ENCODE assay signal across 8 cellular contexts in the genomic region with DNA sequence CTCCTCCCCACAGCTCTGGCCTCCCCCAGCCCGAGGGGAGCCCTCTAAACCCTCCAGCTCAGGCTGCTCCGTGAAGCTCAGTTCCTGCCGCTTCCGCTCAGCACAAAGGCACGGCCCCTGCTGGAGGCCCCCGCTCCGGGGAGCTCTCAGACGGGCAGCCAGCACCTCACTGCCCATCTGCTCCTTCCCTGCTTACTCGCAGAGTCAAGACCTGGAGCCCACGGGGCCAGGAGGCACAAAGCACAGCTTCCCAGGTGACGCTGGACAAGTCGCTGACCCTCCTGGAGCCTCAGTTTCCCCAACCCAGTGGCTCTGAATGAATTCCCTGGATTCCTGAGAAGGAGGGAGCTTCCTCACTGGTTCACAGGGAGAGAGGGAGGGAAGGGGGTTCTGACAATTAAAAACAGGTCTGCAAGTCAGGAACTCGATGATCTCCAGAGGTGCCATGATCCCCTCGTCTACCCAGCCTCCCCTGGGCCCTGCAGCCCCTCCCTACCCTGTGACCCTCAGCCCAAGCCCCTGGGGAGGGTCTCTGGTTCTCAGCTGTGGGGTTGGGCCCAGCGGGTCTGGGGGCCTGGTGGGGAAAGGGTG. TPM values are rescaled to one million over a fixed set of nuclear protein-coding genes. Genes with fewer than 3 reads are reported as not detected.
DNase-seq lines count a peak whose midpoint lies in the region; ATAC-seq and TF ChIP-seq lines count a peak whose summit lies in the region.

No MANE protein-coding gene starts in this region.

- H3K9ac ChIP-seq in BLaER1 treated with 17β-estradiol and CSF1 and Interleukin-3, amounts not matched to agents 10 nM and 100 nM = peak overlapping the region; percentile 67 to 85 (median 77)

- H3K27ac Mint-ChIP-seq in HFFc6 (peak overlapping the region; percentile 62), Caco-2 (ENCODE audit: unreplicated experiment) (no peak overlapping the region)

- no peak for TF ChIP-seq CTCF in HFFc6 (IDR thresholded peaks at IDR 0.05)
- peak; percentile 17 for TF ChIP-seq CTCF in left ventricle myocardium inferior (IDR thresholded peaks at IDR 0.05; ENCODE audit: borderline replicate concordance)
- no peak for TF ChIP-seq CTCF in Caco-2 (IDR thresholded peaks at IDR 0.05; ENCODE audit: insufficient read depth in 1 of 2, low read depth in 1 of 2, low read length in 1 of 2, severe bottlenecking in 1 of 2, unreplicated experiment in 1 of 2)

- POLR2A ChIA-PET in Caco-2 (lab: Charles Lee) = no interaction called here

- intact Hi-C loops in left ventricle myocardium inferior (cut with micrococcal nuclease) (no loop called here), Caco-2 (cut with micrococcal nuclease; ENCODE audit: unreplicated experiment) (no loop called here)

- no peaks in the 10 kb centered on the region for H3K9me3 ChIP-seq in BLaER1 treated with 17β-estradiol and CSF1 and Interleukin-3, amounts not matched to agents 10 nM and 100 nM (replicated peaks in 1 of 11)
- H3K9me3 ChIP-seq in left ventricle myocardium inferior (replicated peaks) (no peaks in the 10 kb centered on the region), Caco-2 (no peaks in the 10 kb centered on the region)

- H3K4me2 ChIP-seq in BLaER1 treated with 17β-estradiol and CSF1 and Interleukin-3, amounts not matched to agents 10 nM and 100 nM = peak overlapping the region; percentile 90 to 100 (median 98)

- no peaks in the 10 kb centered on the region for H3K9me3 Mint-ChIP-seq in HFFc6
- H3K9me3 Mint-ChIP-seq in Caco-2 (ENCODE audit: unreplicated experiment) = no peaks in the 10 kb centered on the region

- H3K36me3 Mint-ChIP-seq in HFFc6 (ENCODE audit: low read depth) = no peaks in the 10 kb centered on the region
- peaks cover 11% of the 10 kb centered on the region for H3K36me3 Mint-ChIP-seq in Caco-2 (ENCODE audit: insufficient read depth, unreplicated experiment)

- no peak for ATAC-seq in GM19463 (IDR thresholded peaks at IDR 0.05; ENCODE audit: unreplicated experiment)

- H3K4me1 Mint-ChIP-seq in HFFc6 (ENCODE audit: low read depth) (peaks cover 25% of the 10 kb centered on the region), Caco-2 (ENCODE audit: low read depth, unreplicated experiment) (peaks cover 14% of the 10 kb centered on the region)

- H3K4me3 ChIP-seq in BLaER1 treated with 17β-estradiol and CSF1 and Interleukin-3, amounts not matched to agents 10 nM and 100 nM = peak overlapping the region; percentile 35 to 65 (median 52)
- H3K4me3 ChIP-seq in left ventricle myocardium inferior (peak overlapping the region; percentile 41), Caco-2 (ENCODE audit: low read depth, low read length) (no peak overlapping the region)

- H3K4me3 Mint-ChIP-seq in HFFc6 (peak overlapping the region; percentile 62), Caco-2 (ENCODE audit: unreplicated experiment) (no peak overlapping the region)

- peaks cover 2% of the 10 kb centered on the region for H3K27me3 Mint-ChIP-seq in HFFc6 (ENCODE audit: insufficient read depth)
- H3K27me3 Mint-ChIP-seq in Caco-2 (ENCODE audit: insufficient read depth, unreplicated experiment) = no peaks in the 10 kb centered on the region

- H3K4me1 ChIP-seq in BLaER1 treated with 17β-estradiol and CSF1 and Interleukin-3, amounts not matched to agents 10 nM and 100 nM = peaks cover 58 to 88% (median 81%) of the 10 kb centered on the region in 10 experiments
- peaks cover 54% of the 10 kb centered on the region for H3K4me1 ChIP-seq in left ventricle myocardium inferior
- peaks cover 14% of the 10 kb centered on the region; the same call in 1 of the 2 replicates for H3K4me1 ChIP-seq in Caco-2

- CTCF ChIA-PET in Caco-2 (lab: Charles Lee) = interaction anchor here (0.6 kb wide), 1 partner anchor 12 kb away, joined by 9 read pairs; no protein-coding TSS in a partner anchor

- peaks cover 19 to 80% (median 69%) of the 10 kb centered on the region in 11 experiments; a peak in 20 of 22 replicates for H4K20me1 ChIP-seq in BLaER1 treated with 17β-estradiol and CSF1 and Interleukin-3, amounts not matched to agents 10 nM and 100 nM

- DNase-seq in HFFc6 (no peak), left ventricle myocardium inferior (no peak), Caco-2 (no peak)
- DNase-seq in activated T-cell treated with anti-CD3 and anti-CD28 coated beads, Interleukin-2, amount 50 U/mL, for 48 hours = peak; percentile 26 to 37
- DNase-seq in stimulated activated CD4-positive, alpha-beta T cell treated with anti-CD3 and anti-CD28 coated beads, Interleukin-2, amount 100 ng/mL, for 24 hours = peak; percentile 22 to 27
- DNase-seq in activated CD4-positive, CD25-positive, alpha-beta regulatory T cell (lab: John Stamatoyannopoulos, UW) = no peak

- no TSS peak for BruUV-seq in Caco-2 (replicated peaks; lab: Mats Ljungman, UMichigan)

- 0 out of 22 replicates have a peak, but pooled peaks cover 0 to 10% (median 0%) of the 10 kb centered on the region in 11 experiments for H3K36me3 ChIP-seq in BLaER1 treated with 17β-estradiol and CSF1 and Interleukin-3, amounts not matched to agents 10 nM and 100 nM
- H3K36me3 ChIP-seq in left ventricle myocardium inferior (no peaks in the 10 kb centered on the region), Caco-2 (ENCODE audit: control insufficient read depth, insufficient read depth, low read length) (no peaks in the 10 kb centered on the region; the same call in 1 of the 2 replicates)

- no peaks in the 10 kb centered on the region for H3K27me3 ChIP-seq in BLaER1 treated with 17β-estradiol and CSF1 and Interleukin-3, amounts not matched to agents 10 nM and 100 nM
- H3K27me3 ChIP-seq in left ventricle myocardium inferior (ENCODE audit: low read depth) (no peaks in the 10 kb centered on the region), Caco-2 (replicated peaks; ENCODE audit: control insufficient read depth, insufficient read depth, low read length) (no peaks in the 10 kb centered on the region)

- peak overlapping the region; percentile 51 to 95 (median 84); a peak in 21 of 22 replicates for H3K27ac ChIP-seq in BLaER1 treated with 17β-estradiol and CSF1 and Interleukin-3, amounts not matched to agents 10 nM and 100 nM
- peak overlapping the region; percentile 57 for H3K27ac ChIP-seq in left ventricle myocardium inferior (replicated peaks)

RNA-seq across cellular contexts. Expression of a gene that starts 36.2 kb away (rescaled TPM):
- total RNA-seq in HFFc6 (2021; fragmentation: NEBNext Ultra II Directional; extraction: Animal tissue kit (Norgen Biotek cat#: 25700)) = 10 to 100 TPM; 17.6 to 24.5 (median 21.7) TPM
- total RNA-seq in left ventricle myocardium inferior (4.1 TPM), Caco-2 (2022) (51.8 and 55.3 TPM in 2 replicates)

Comparison
In these comparisons a context has a peak if more than half of its experiments do, and no peak if none do; other contexts are left out.
1. DNase-seq: peak in activated T-cell treated with anti-CD3 and anti-CD28 coated beads, Interleukin-2, amount 50 U/mL, for 48 hours (2 of 2) and stimulated activated CD4-positive, alpha-beta T cell treated with anti-CD3 and anti-CD28 coated beads, Interleukin-2, amount 100 ng/mL, for 24 hours (2 of 2); none in HFFc6 (single experiment), left ventricle myocardium inferior (single experiment), Caco-2 (0 of 2) and activated CD4-positive, CD25-positive, alpha-beta regulatory T cell (0 of 4).